In the genomic region with DNA sequence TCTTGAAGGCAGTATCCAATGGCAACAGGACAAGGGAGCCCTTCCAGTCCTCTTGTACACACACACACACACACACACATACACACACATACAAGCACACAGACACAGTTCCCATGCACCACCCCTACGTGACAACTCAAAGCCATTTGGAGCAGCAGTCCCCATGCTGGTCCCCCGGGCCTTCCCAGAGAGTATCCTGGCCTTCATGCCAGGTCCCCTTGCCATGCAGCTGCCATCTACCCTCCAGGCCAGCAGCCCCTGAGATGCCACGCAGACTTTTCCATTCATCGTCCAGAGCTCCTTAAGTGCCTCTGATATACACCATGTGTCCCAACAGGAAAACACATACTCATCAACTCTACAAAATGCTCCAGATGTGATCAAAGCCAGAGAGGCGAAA, we compare ENCODE assay signal across 24 cellular contexts.
A peak's percentile ranks its signal among the peaks of the same experiment; 100 is the strongest.
DNase-seq lines count a peak whose midpoint lies in the region; ATAC-seq, FAIRE-seq and TF ChIP-seq lines count a peak whose summit lies in the region.
"Had no signal": no experiment of that assay in that cellular context is flagged by ENCODE, and none has a peak within 500 bp of the region (broad histone marks: within the 10 kb centered on the region; RNA-seq: fewer than 3 reads in every experiment).

No MANE protein-coding gene starts in this region.

- H3K9me3 ChIP-seq in K562 (replicated peaks; ENCODE audit: control insufficient read depth, insufficient read depth, low read depth, low read length): no peaks in the 10 kb centered on the region
- no peaks in the 10 kb centered on the region for H3K9me3 ChIP-seq in endodermal cell (ENCODE audit: control insufficient read depth, low read length)
- H3K9me3 ChIP-seq: A549, BE2C had no signal

- no peak for FAIRE-seq in K562 (lab: Jason Lieb, UNC)
- FAIRE-seq: A549, G401.6, GM12892, H54 had no signal

- peaks cover 2% of the 10 kb centered on the region for H3K27me3 Mint-ChIP-seq in activated CD8-positive, alpha-beta memory T cell treated with anti-CD3 and anti-CD28 coated beads, Interleukin-2, amount 10 ng/mL, durations not matched to agents 7 days and 5 days
- H3K27me3 Mint-ChIP-seq in endodermal cell (ENCODE audit: insufficient read depth) (peaks cover 9% of the 10 kb centered on the region), osteocyte (ENCODE audit: unreplicated experiment) (no peaks in the 10 kb centered on the region)

- H3K4me3 Mint-ChIP-seq in activated CD8-positive, alpha-beta memory T cell treated with anti-CD3 and anti-CD28 coated beads, Interleukin-2, amount 10 ng/mL, durations not matched to agents 7 days and 5 days: no peak overlapping the region
- H3K4me3 Mint-ChIP-seq in endodermal cell (no peak overlapping the region), osteocyte (ENCODE audit: unreplicated experiment) (no peak overlapping the region)
- H3K4me3 Mint-ChIP-seq: CD14-positive monocyte; CD4-positive, alpha-beta T cell; CD8-positive, alpha-beta memory T cell had no signal

- ATAC-seq in activated CD8-positive, alpha-beta memory T cell treated with anti-CD3 and anti-CD28 coated beads, Interleukin-2, amount 10 ng/mL, durations not matched to agents 7 days and 5 days: no peak
- ATAC-seq in K562: no peak
- ATAC-seq: A549, HCT116 had no signal

- no peaks in the 10 kb centered on the region for H3K36me3 ChIP-seq in K562 (ENCODE audit: control insufficient read depth, insufficient read depth, low read length)
- no peaks in the 10 kb centered on the region for H3K36me3 ChIP-seq in endodermal cell (ENCODE audit: control insufficient read depth, insufficient read depth, low read length)
- H3K36me3 ChIP-seq: BE2C; BLaER1 treated with 17β-estradiol and CSF1 and Interleukin-3, amounts not matched to agents 10 nM and 100 nM had no signal

- CTCF ChIA-PET in activated CD8-positive, alpha-beta memory T cell treated with anti-CD3 and anti-CD28 coated beads, Interleukin-2, amount 10 ng/mL, durations not matched to agents 7 days and 5 days (lab: Charles Lee): no interaction called here
- CTCF ChIA-PET in K562 (lab: Yijun Ruan, JAX; ENCODE audit: low intra/inter-chr PET ratio): no interaction called here

- H3K9ac ChIP-seq in K562 (ENCODE audit: insufficient read depth in 1 of 2, low read depth in 2 of 2, low read length in 2 of 2): no peak overlapping the region
- no peak overlapping the region for H3K9ac ChIP-seq in endodermal cell (ENCODE audit: extremely low read depth, low read length, poor library complexity, severe bottlenecking)
- H3K9ac ChIP-seq: BLaER1 treated with 17β-estradiol and CSF1 and Interleukin-3, amounts not matched to agents 10 nM and 100 nM had no signal

- no peak for TF ChIP-seq RAD21 in K562 (CRISPR knock-in tag; conservative IDR thresholded peaks at IDR 0.05 in 1 of 2, IDR thresholded peaks at IDR 0.05 in 1 of 2)

- H3K79me2 ChIP-seq in K562 (ENCODE audit: control insufficient read depth, insufficient read depth, low read length): no peaks in the 10 kb centered on the region

- H3K9me3 Mint-ChIP-seq in activated CD8-positive, alpha-beta memory T cell treated with anti-CD3 and anti-CD28 coated beads, Interleukin-2, amount 10 ng/mL, durations not matched to agents 7 days and 5 days (ENCODE audit: low read depth): no peaks in the 10 kb centered on the region
- H3K9me3 Mint-ChIP-seq in endodermal cell: no peaks in the 10 kb centered on the region
- no peaks in the 10 kb centered on the region for H3K9me3 Mint-ChIP-seq in osteocyte (ENCODE audit: unreplicated experiment)
- H3K9me3 Mint-ChIP-seq: CD4-positive, alpha-beta T cell had no signal

- H3K27ac ChIP-seq in K562 (ENCODE audit: extremely low read depth, low read depth, low read length) (no peak overlapping the region), endodermal cell (ENCODE audit: low read depth, low read length) (no peak overlapping the region)
- H3K27ac ChIP-seq: A549; BLaER1 treated with 17β-estradiol and CSF1 and Interleukin-3, amounts not matched to agents 10 nM and 100 nM had no signal

- TF ChIP-seq CTCF in K562 (IDR thresholded peaks at IDR 0.05 in 2 of 3, conservative IDR thresholded peaks at IDR 0.05 in 1 of 3; ENCODE audit: insufficient read depth in 2 of 3, low read depth in 1 of 3, low read length in 3 of 3): no peak
- no peak for TF ChIP-seq CTCF in endodermal cell (conservative IDR thresholded peaks at IDR 0.05)
- TF ChIP-seq CTCF in osteocyte (IDR thresholded peaks at IDR 0.05): no peak

- POLR2A ChIA-PET in K562 (lab: Yijun Ruan, JAX): no interaction called here

- H3K27ac Mint-ChIP-seq in activated CD8-positive, alpha-beta memory T cell treated with anti-CD3 and anti-CD28 coated beads, Interleukin-2, amount 10 ng/mL, durations not matched to agents 7 days and 5 days: no peak overlapping the region
- H3K27ac Mint-ChIP-seq in endodermal cell (no peak overlapping the region), osteocyte (ENCODE audit: unreplicated experiment) (no peak overlapping the region)
- H3K27ac Mint-ChIP-seq: CD14-positive monocyte; CD4-positive, alpha-beta T cell; CD8-positive, alpha-beta memory T cell had no signal

- no peak overlapping the region for H2AFZ ChIP-seq in K562 (ENCODE audit: low read depth, low read length)

- H3K4me1 Mint-ChIP-seq in activated CD8-positive, alpha-beta memory T cell treated with anti-CD3 and anti-CD28 coated beads, Interleukin-2, amount 10 ng/mL, durations not matched to agents 7 days and 5 days: no peaks in the 10 kb centered on the region
- H3K4me1 Mint-ChIP-seq in endodermal cell: peaks cover 15% of the 10 kb centered on the region
- no peaks in the 10 kb centered on the region for H3K4me1 Mint-ChIP-seq in osteocyte (ENCODE audit: unreplicated experiment)
- H3K4me1 Mint-ChIP-seq: CD14-positive monocyte; CD8-positive, alpha-beta memory T cell had no signal

- H3K27me3 ChIP-seq in K562 (ENCODE audit: control insufficient read depth in 2 of 2, insufficient read depth in 2 of 2, low read length in 2 of 2) (no peaks in the 10 kb centered on the region; a peak in 1 of 5 replicates), endodermal cell (ENCODE audit: control insufficient read depth, insufficient read depth, low read length, poor library complexity, severe bottlenecking) (peaks cover 11% of the 10 kb centered on the region)
- H3K27me3 ChIP-seq: BLaER1 treated with 17β-estradiol and CSF1 and Interleukin-3, amounts not matched to agents 10 nM and 100 nM had no signal

- TF ChIP-seq POLR2A in K562 (conservative IDR thresholded peaks at IDR 0.05): no peak

- DNase-seq in activated CD8-positive, alpha-beta memory T cell treated with anti-CD3 and anti-CD28 coated beads, Interleukin-2, amount 10 ng/mL, durations not matched to agents 7 days and 5 days: peak; percentile 29
- no peak for DNase-seq in activated CD8-positive, alpha-beta memory T cell treated with anti-CD3 and anti-CD28 coated beads for 24 hours
- DNase-seq in K562 (ENCODE audit: extremely low read depth in 1 of 4, low spot score in 3 of 4): no peak
- DNase-seq in endodermal cell: peak; percentile 21
- peak; percentile 72 for DNase-seq in osteocyte (ENCODE audit: extremely low spot score, unreplicated experiment)
- no peak for DNase-seq in NCI-H2196 treated with DMSO at 0.1 percent for 48 hours (lab: John Stamatoyannopoulos, UW; ENCODE audit: unreplicated experiment)
- no peak for DNase-seq in NOMO-1 (lab: John Stamatoyannopoulos, UW; ENCODE audit: unreplicated experiment in 2 of 2)
- DNase-seq in D341Med (ENCODE audit: low spot score): no peak
- DNase-seq: 8988T; ACHN; AML-193; BE2C; CD4-positive, alpha-beta T cell; CD8-positive, alpha-beta memory T cell; DMS153; DND-41; GOT3 had no signal

- H3K36me3 Mint-ChIP-seq in activated CD8-positive, alpha-beta memory T cell treated with anti-CD3 and anti-CD28 coated beads, Interleukin-2, amount 10 ng/mL, durations not matched to agents 7 days and 5 days: no peaks in the 10 kb centered on the region
- H3K36me3 Mint-ChIP-seq in endodermal cell (ENCODE audit: low read depth) (peaks cover 25% of the 10 kb centered on the region), osteocyte (ENCODE audit: unreplicated experiment) (no peaks in the 10 kb centered on the region)
- H3K36me3 Mint-ChIP-seq: CD14-positive monocyte; CD8-positive, alpha-beta memory T cell had no signal

- intact Hi-C loops in K562 (cut with micrococcal nuclease): no loop called here

- no TSS peak for BruUV-seq in K562 (replicated peaks; lab: Mats Ljungman, UMichigan)

- TF ChIP-seq EP300 in K562 (IDR thresholded peaks at IDR 0.05; ENCODE audit: low read length): no peak

- in situ Hi-C loops in K562 (cut with MboI): loop anchor here (25.0 kb wide), 1 partner anchor 598 kb away; no protein-coding TSS in a partner anchor

- no peaks in the 10 kb centered on the region for H3K4me1 ChIP-seq in K562 (replicated peaks in 1 of 2; ENCODE audit: control insufficient read depth in 2 of 2, insufficient read depth in 2 of 2, low read length in 2 of 2)
- H3K4me1 ChIP-seq in endodermal cell (ENCODE audit: control insufficient read depth, insufficient read depth, low read length): peaks cover 6% of the 10 kb centered on the region
- H3K4me1 ChIP-seq: A549; BLaER1 treated with 17β-estradiol and CSF1 and Interleukin-3, amounts not matched to agents 10 nM and 100 nM had no signal

- no peaks in the 10 kb centered on the region for H4K20me1 ChIP-seq in K562 (replicated peaks; ENCODE audit: control insufficient read depth, insufficient read depth, low read length)
- H4K20me1 ChIP-seq: BLaER1 treated with 17β-estradiol and CSF1 and Interleukin-3, amounts not matched to agents 10 nM and 100 nM had no signal

- H3K4me2 ChIP-seq in K562 (ENCODE audit: insufficient read depth, low read length): no peak overlapping the region
- H3K4me2 ChIP-seq: A549; BLaER1 treated with 17β-estradiol and CSF1 and Interleukin-3, amounts not matched to agents 10 nM and 100 nM had no signal

- H3K9me1 ChIP-seq in K562 (ENCODE audit: control insufficient read depth, insufficient read depth, low read length): no peaks in the 10 kb centered on the region

- WGBS in K562 (ENCODE audit: insufficient coverage, low coverage, missing lambda C conversion rate): 0% methylated on average over 5 of the region's 5 CpGs
- WGBS in endodermal cell (ENCODE audit: insufficient coverage in 1 of 2, insufficient read length in 1 of 2), 2 experiments: 96 to 100% methylated on average over 3 to 5 of the region's 5 CpGs

- no peak overlapping the region for H3K4me3 ChIP-seq in K562
- H3K4me3 ChIP-seq in endodermal cell (ENCODE audit: low read length): no peak overlapping the region
- H3K4me3 ChIP-seq: A549; BLaER1 treated with 17β-estradiol and CSF1 and Interleukin-3, amounts not matched to agents 10 nM and 100 nM had no signal

TF ChIP-seq in K562, 482 proteins besides CTCF, POLR2A, EP300 and RAD21 (continues in another document):
- TF ChIP-seq PCBP1 (IDR thresholded peaks at IDR 0.05; ENCODE audit: low read depth, low read length, poor library complexity, severe bottlenecking) (no peak), NR2F6 (CRISPR knock-in tag; IDR thresholded peaks at IDR 0.05) (no peak), RFX1 (IDR thresholded peaks at IDR 0.05) (peak; percentile 48), EHMT2 (IDR thresholded peaks at IDR 0.05) (no peak), ETV5 (CRISPR knock-in tag; IDR thresholded peaks at IDR 0.05; ENCODE audit: low read depth) (no peak)
- TF ChIP-seq, protein P1, sequence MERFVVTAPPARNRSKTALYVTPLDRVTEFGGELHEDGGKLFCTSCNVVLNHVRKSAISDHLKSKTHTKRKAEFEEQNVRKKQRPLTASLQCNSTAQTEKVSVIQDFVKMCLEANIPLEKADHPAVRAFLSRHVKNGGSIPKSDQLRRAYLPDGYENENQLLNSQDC (CRISPR knock-in tag; IDR thresholded peaks at IDR 0.05): no peak

Comparison
In these comparisons a context has a peak if more than half of its experiments do, and no peak if none do; other contexts are left out.
1. DNase-seq: peak in activated CD8-positive, alpha-beta memory T cell treated with anti-CD3 and anti-CD28 coated beads, Interleukin-2, amount 10 ng/mL, durations not matched to agents 7 days and 5 days (single experiment), endodermal cell (single experiment) and osteocyte (single experiment); none in activated CD8-positive, alpha-beta memory T cell treated with anti-CD3 and anti-CD28 coated beads for 24 hours (single experiment), K562 (0 of 4), NCI-H2196 treated with DMSO at 0.1 percent for 48 hours (single experiment), NOMO-1 (0 of 2) and D341Med (single experiment).